8 cellular contexts compared by ENCODE assay signal in genomic region chr10:70925377-70926214, GRCh38. TPM values are rescaled to one million over a fixed set of nuclear protein-coding genes. Genes with fewer than 3 reads are reported as not detected.
DNase-seq lines count a peak whose midpoint lies in the region; ATAC-seq, FAIRE-seq and TF ChIP-seq lines count a peak whose summit lies in the region.

No MANE protein-coding gene starts in this region.

- H3K9ac ChIP-seq in smooth muscle cell (ENCODE audit: low read depth): no peak overlapping the region

- POLR2A ChIA-PET in AG04450 (lab: Yijun Ruan, JAX): no interaction called here

- H3K4me2 ChIP-seq in smooth muscle cell: no peak overlapping the region

- H3K9me3 Mint-ChIP-seq in activated naive CD4-positive, alpha-beta T cell treated with anti-CD3 and anti-CD28 coated beads, Interleukin-2, amount 50 U/mL, for 72 hours: no peaks in the 10 kb centered on the region

- H3K36me3 Mint-ChIP-seq in activated naive CD4-positive, alpha-beta T cell treated with anti-CD3 and anti-CD28 coated beads, Interleukin-2, amount 50 U/mL, for 72 hours: no peaks in the 10 kb centered on the region

- H3K9me3 ChIP-seq in AG04450 (ENCODE audit: control insufficient read depth, insufficient read depth, low read length) (no peaks in the 10 kb centered on the region; the same call in 1 of the 2 replicates), smooth muscle cell (replicated peaks; ENCODE audit: low read depth) (no peaks in the 10 kb centered on the region)

- H3K79me2 ChIP-seq in smooth muscle cell (ENCODE audit: low read depth): no peaks in the 10 kb centered on the region

- H3K36me3 ChIP-seq in smooth muscle cell (ENCODE audit: low read depth): no peaks in the 10 kb centered on the region

- peaks cover 2% of the 10 kb centered on the region for H3K4me1 ChIP-seq in smooth muscle cell (ENCODE audit: low read depth)

- peak; percentile 75 for FAIRE-seq in GM19239 (lab: Jason Lieb, UNC)

- H2AFZ ChIP-seq in smooth muscle cell (ENCODE audit: low read depth): no peak overlapping the region

- H3K27me3 ChIP-seq in AG04450 (ENCODE audit: control insufficient read depth, insufficient read depth, low read length) (peaks cover 34% of the 10 kb centered on the region), smooth muscle cell (ENCODE audit: low read depth) (peaks cover 26% of the 10 kb centered on the region)

- H3K27ac Mint-ChIP-seq in activated naive CD4-positive, alpha-beta T cell treated with anti-CD3 and anti-CD28 coated beads, Interleukin-2, amount 50 U/mL, for 72 hours: no peak overlapping the region

- CTCF ChIA-PET in AG04450 (lab: Charles Lee): interaction anchor here (0.6 to 4.8 kb wide), 17 partner anchors 14 to 967 kb away, joined by 3 to 38 read pairs (median 5); partner anchors contain the start of gene UNC5B

- H3F3A ChIP-seq in smooth muscle cell (ENCODE audit: low read depth): peaks cover 1% of the 10 kb centered on the region

- H3K4me3 ChIP-seq in AG04450 (ENCODE audit: low read depth, low read length) (no peak overlapping the region), smooth muscle cell (no peak overlapping the region)

- H4K20me1 ChIP-seq in smooth muscle cell (ENCODE audit: low read depth): peaks cover 19% of the 10 kb centered on the region

- TF ChIP-seq CTCF in AG04450 (IDR thresholded peaks at IDR 0.05; ENCODE audit: low read depth, low read length) (peak; percentile 91), smooth muscle cell (IDR thresholded peaks at IDR 0.05; ENCODE audit: borderline replicate concordance, insufficient read depth, poor library complexity, severe bottlenecking) (peak; percentile 82)

- WGBS in smooth muscle cell (ENCODE audit: low lambda C conversion rate): 41% methylated on average over 18 of the region's 22 CpGs

- DNase-seq in AG04450 (ENCODE audit: low read depth, low spot score) (no peak), GM19239 (ENCODE audit: insufficient read length, low spot score) (peak; percentile 66), SK-N-DZ (ENCODE audit: low spot score) (peak; percentile 45), hepatic stellate cell (ENCODE audit: low spot score) (peak; percentile 74), smooth muscle cell (lab: John Stamatoyannopoulos, UW; ENCODE audit: unreplicated experiment) (peak; percentile 15)
- peak in 1 of 2 donors; percentile 72 for DNase-seq in activated naive CD4-positive, alpha-beta T cell treated with anti-CD3 and anti-CD28 coated beads, Interleukin-2, amount 50 U/mL, for 72 hours (ENCODE audit: low spot score in 2 of 2)

- ATAC-seq in activated naive CD4-positive, alpha-beta T cell treated with anti-CD3 and anti-CD28 coated beads, Interleukin-2, amount 50 U/mL, for 72 hours: peak; percentile 73 to 81
- ATAC-seq in HG03354 (IDR thresholded peaks at IDR 0.05; ENCODE audit: poor library complexity, severe bottlenecking, unreplicated experiment): no peak
- ATAC-seq in GM18517 (IDR thresholded peaks at IDR 0.05; ENCODE audit: unreplicated experiment): no peak

- H3K27ac ChIP-seq in AG04450 (ENCODE audit: low read depth, low read length) (no peak overlapping the region), smooth muscle cell (ENCODE audit: low read depth) (no peak overlapping the region)

RNA-seq across cellular contexts. Expression of gene PCBD1, which starts 37.2 kb away (rescaled TPM):
- polyA plus RNA-seq in AG04450 (2011; rRNA removed): 41.3 and 47.1 TPM in 2 replicates
- 21.5 and 22.2 TPM in 2 replicates for polyA minus RNA-seq in AG04450 (2011; rRNA and poly(A)+ RNA removed)
- polyA plus RNA-seq in SK-N-DZ (2014; cell fraction: cytosol; rRNA removed): 66.6 and 75.1 TPM in 2 replicates
- 51.6 and 51.8 TPM in 2 replicates for polyA plus RNA-seq in SK-N-DZ (2014; cell fraction: nucleus; rRNA removed)
- 10 to 100 TPM; 22.3 to 52.5 TPM for total RNA-seq in activated naive CD4-positive, alpha-beta T cell treated with anti-CD3 and anti-CD28 coated beads, Interleukin-2, amount 50 U/mL, for 72 hours
- total RNA-seq in smooth muscle cell: 18.3 and 34.7 TPM in 2 replicates
- polyA plus RNA-seq in smooth muscle cell: 34.7 and 48.5 TPM in 2 replicates

Comparison
In these comparisons a context has a peak if more than half of its experiments do, and no peak if none do; other contexts are left out.
1. ATAC-seq: peak in activated naive CD4-positive, alpha-beta T cell treated with anti-CD3 and anti-CD28 coated beads, Interleukin-2, amount 50 U/mL, for 72 hours (2 of 2); none in HG03354 (single experiment) and GM18517 (single experiment).